8 cellular contexts compared by ENCODE assay signal in genomic region chr17:21285164-21286065, GRCh38. TPM values are rescaled to one million over a fixed set of nuclear protein-coding genes. Genes with fewer than 3 reads are reported as not detected.
DNase-seq lines count a peak whose midpoint lies in the region; ATAC-seq and TF ChIP-seq lines count a peak whose summit lies in the region.

No MANE protein-coding gene starts in this region.

- H3K36me3 ChIP-seq in mesenchymal stem cell (ENCODE audit: control insufficient read depth in 1 of 2, insufficient read depth in 2 of 2, low read depth in 1 of 2, low read length in 2 of 2) (peaks cover 9 to 12% of the 10 kb centered on the region in 2 experiments), upper lobe of right lung (no peaks in the 10 kb centered on the region)

- H3K27me3 ChIP-seq in mesenchymal stem cell (ENCODE audit: control insufficient read depth in 1 of 2, insufficient read depth in 1 of 2, low read length in 2 of 2) (no peaks in the 10 kb centered on the region), upper lobe of right lung (no peaks in the 10 kb centered on the region)

- no peak overlapping the region for H3K23ac ChIP-seq in mesenchymal stem cell (ENCODE audit: low read length in 2 of 2)

- H3K14ac ChIP-seq in mesenchymal stem cell (ENCODE audit: low read length in 2 of 2), result peak overlapping the region in 1 of 2 experiments; percentile 53

- no peak for TF ChIP-seq CTCF in upper lobe of right lung (IDR thresholded peaks at IDR 0.05)

- DNase-seq in NCI-H146 (lab: John Stamatoyannopoulos, UW) (peak; percentile 22), NCI-H146 treated with DMSO at 0.1 percent for 48 hours (lab: John Stamatoyannopoulos, UW; ENCODE audit: unreplicated experiment) (no peak), NCI-H69 (lab: John Stamatoyannopoulos, UW) (peak; percentile 47), cerebellar cortex (ENCODE audit: low spot score) (peak; percentile 42), mesenchymal stem cell (peak; percentile 81), upper lobe of right lung (peak; percentile 70)

- H2BK12ac ChIP-seq in mesenchymal stem cell (ENCODE audit: low read length in 2 of 2), result no peak overlapping the region

- no peak overlapping the region for H2AK5ac ChIP-seq in mesenchymal stem cell (ENCODE audit: low read length, severe bottlenecking)

- H2BK5ac ChIP-seq in mesenchymal stem cell (ENCODE audit: low read depth, low read length, poor library complexity, severe bottlenecking), result peak overlapping the region; percentile 15

- ATAC-seq in upper lobe of right lung (no peak), HG03571 (IDR thresholded peaks at IDR 0.05; ENCODE audit: unreplicated experiment) (no peak), GM19035 (IDR thresholded peaks at IDR 0.05; ENCODE audit: unreplicated experiment) (no peak)

- H4K91ac ChIP-seq in mesenchymal stem cell (ENCODE audit: low read length), result no peak overlapping the region

- H3K9me3 ChIP-seq in mesenchymal stem cell (ENCODE audit: control insufficient read depth, low read length) (no peaks in the 10 kb centered on the region), upper lobe of right lung (no peaks in the 10 kb centered on the region)

- peak overlapping the region; percentile 87 for H2BK15ac ChIP-seq in mesenchymal stem cell (ENCODE audit: low read depth, poor library complexity, severe bottlenecking)

- H2AFZ ChIP-seq in mesenchymal stem cell (ENCODE audit: low read depth, low read length), result no peak overlapping the region

- H3K4me1 ChIP-seq in mesenchymal stem cell (ENCODE audit: control insufficient read depth, insufficient read depth, low read depth, low read length), result peaks cover 64% of the 10 kb centered on the region
- H3K4me1 ChIP-seq in upper lobe of right lung, result peaks cover 47% of the 10 kb centered on the region

- peak overlapping the region; percentile 97 for H3K9ac ChIP-seq in mesenchymal stem cell (ENCODE audit: low read length)

- peak overlapping the region; percentile 33 for H4K8ac ChIP-seq in mesenchymal stem cell (ENCODE audit: low read length)

- H2BK120ac ChIP-seq in mesenchymal stem cell (ENCODE audit: low read depth, low read length), result peak overlapping the region; percentile 45

- peak overlapping the region; percentile 78 to 99 for H3K4me3 ChIP-seq in mesenchymal stem cell (ENCODE audit: insufficient read depth in 1 of 2, low read depth in 1 of 2, low read length in 2 of 2)
- H3K4me3 ChIP-seq in upper lobe of right lung, result peak overlapping the region; percentile 92

- H3K79me1 ChIP-seq in mesenchymal stem cell (replicated peaks; ENCODE audit: low read length, poor library complexity, severe bottlenecking), result peaks cover 2% of the 10 kb centered on the region

- H3K4ac ChIP-seq in mesenchymal stem cell (ENCODE audit: low read depth in 1 of 2, low read length in 2 of 2), result peak overlapping the region in 1 of 2 experiments; percentile 92

- peak overlapping the region; percentile 93 for H3K4me2 ChIP-seq in mesenchymal stem cell (ENCODE audit: low read length, poor library complexity, severe bottlenecking)

- intact Hi-C loops in upper lobe of right lung (cut with DNase I), result no loop called here

- H3K27ac ChIP-seq in mesenchymal stem cell (ENCODE audit: low read length, poor library complexity, severe bottlenecking), result peak overlapping the region; percentile 89
- H3K27ac ChIP-seq in upper lobe of right lung, result peak overlapping the region; percentile 86

- H3K18ac ChIP-seq in mesenchymal stem cell (ENCODE audit: low read depth in 1 of 2, low read length in 2 of 2), result peak overlapping the region; percentile 89 to 94

- 20% methylated on average over 16 of the region's 16 CpGs for WGBS in mesenchymal stem cell

RNA-seq across cellular contexts. Expression of gene MAP2K3, which starts 0.9 kb away (rescaled TPM):
- 25.0 TPM for polyA plus RNA-seq in mesenchymal stem cell (2013, experiment 1 of 2)
- polyA plus RNA-seq in mesenchymal stem cell (2013, experiment 2 of 2), result 24.1 TPM
- total RNA-seq in upper lobe of right lung, result 68.3 TPM

RNA-seq across cellular contexts. Expression of gene NATD1, which starts 32.2 kb away (rescaled TPM):
- polyA plus RNA-seq in mesenchymal stem cell (2013, experiment 1 of 2), result 3.2 TPM
- 3.2 TPM for polyA plus RNA-seq in mesenchymal stem cell (2013, experiment 2 of 2)
- total RNA-seq in upper lobe of right lung, result 19.5 TPM
